In genomic region chr10:36759111-36759805, GRCh38 we compare ENCODE assay signal across 1 cellular context.
A peak's percentile ranks its signal among the peaks of the same experiment; 100 is the strongest.
TF ChIP-seq lines count a peak whose summit lies in the region.

No MANE protein-coding gene starts in this region.

TF ChIP-seq in SK-N-SH, 30 proteins besides CTCF, POLR2A, EP300 and RAD21 (continued from another document):
- TF ChIP-seq REST (IDR thresholded peaks at IDR 0.05; ENCODE audit: low read depth, low read length) (no peak), SMC3 (IDR thresholded peaks at IDR 0.05; ENCODE audit: low read depth, low read length) (no peak), RCOR1 (IDR thresholded peaks at IDR 0.05; ENCODE audit: low read length) (no peak), ELF1 (IDR thresholded peaks at IDR 0.05) (no peak), FOXJ3 (CRISPR knock-in tag; IDR thresholded peaks at IDR 0.05) (no peak), TEAD4 (IDR thresholded peaks at IDR 0.05; ENCODE audit: borderline replicate concordance, insufficient read depth) (no peak), RFX5 (IDR thresholded peaks at IDR 0.05; ENCODE audit: low read length) (no peak), USF2 (IDR thresholded peaks at IDR 0.05; ENCODE audit: borderline replicate concordance, low read depth, low read length) (no peak), IRF3 (IDR thresholded peaks at IDR 0.05; ENCODE audit: low read depth, low read length) (no peak), CHD2 (IDR thresholded peaks at IDR 0.05; ENCODE audit: low read length, partially characterized antibody) (no peak), NRF1 (IDR thresholded peaks at IDR 0.05; ENCODE audit: low read depth, low read length) (no peak), POLR2AphosphoS5 (IDR thresholded peaks at IDR 0.05; ENCODE audit: low read depth, low read length) (no peak), FOSL2 (IDR thresholded peaks at IDR 0.05; ENCODE audit: borderline replicate concordance, low read depth) (peak; percentile 67; the same call in 1 of the 2 replicates)
